In the genomic region with DNA sequence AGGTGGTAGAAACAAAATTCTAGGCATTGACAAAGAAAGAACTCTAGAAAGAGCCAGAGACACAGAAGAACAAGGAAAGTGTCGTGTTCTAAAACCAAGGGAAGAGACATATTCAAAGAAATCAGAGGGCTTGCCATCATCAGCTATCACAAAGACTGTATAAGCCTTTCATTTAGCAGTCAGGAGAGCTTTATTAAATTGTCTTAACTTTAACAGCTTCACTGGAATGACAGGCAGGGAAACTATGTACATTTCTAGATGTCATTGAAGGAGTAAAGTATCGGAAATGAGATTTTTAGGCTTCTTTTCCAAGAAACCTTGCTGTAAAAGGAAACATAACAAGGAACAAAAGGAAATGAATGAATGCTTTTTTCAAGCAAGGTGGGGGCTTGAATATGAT, we compare ENCODE assay signal across 2 cellular contexts.
TF ChIP-seq lines count a peak whose summit lies in the region.

No MANE protein-coding gene starts in this region.

TF ChIP-seq in HepG2, 621 proteins besides CTCF, POLR2A, EP300 and RAD21:
- no peak for TF ChIP-seq U2AF2 (IDR thresholded peaks at IDR 0.05; ENCODE audit: low read depth, low read length)
- TF ChIP-seq THAP11 (CRISPR knock-in tag; IDR thresholded peaks at IDR 0.05), result no peak
- TF ChIP-seq ZNF556 (CRISPR knock-in tag; IDR thresholded peaks at IDR 0.05; ENCODE audit: borderline replicate concordance), result no peak
- TF ChIP-seq ZNF747 (CRISPR knock-in tag; IDR thresholded peaks at IDR 0.05; ENCODE audit: borderline replicate concordance), result no peak

TF ChIP-seq in GM12878, 131 proteins besides CTCF, POLR2A, EP300 and RAD21:
- TF ChIP-seq EZH2 (IDR thresholded peaks at IDR 0.05; ENCODE audit: borderline replicate concordance, control insufficient read depth, low read depth, low read length), result no peak
- TF ChIP-seq PML (IDR thresholded peaks at IDR 0.05; ENCODE audit: low read length), result 0 out of 2 replicates have a peak, but pooled peaks have one; percentile 5
